9 cellular contexts compared by ENCODE assay signal in the genomic region with DNA sequence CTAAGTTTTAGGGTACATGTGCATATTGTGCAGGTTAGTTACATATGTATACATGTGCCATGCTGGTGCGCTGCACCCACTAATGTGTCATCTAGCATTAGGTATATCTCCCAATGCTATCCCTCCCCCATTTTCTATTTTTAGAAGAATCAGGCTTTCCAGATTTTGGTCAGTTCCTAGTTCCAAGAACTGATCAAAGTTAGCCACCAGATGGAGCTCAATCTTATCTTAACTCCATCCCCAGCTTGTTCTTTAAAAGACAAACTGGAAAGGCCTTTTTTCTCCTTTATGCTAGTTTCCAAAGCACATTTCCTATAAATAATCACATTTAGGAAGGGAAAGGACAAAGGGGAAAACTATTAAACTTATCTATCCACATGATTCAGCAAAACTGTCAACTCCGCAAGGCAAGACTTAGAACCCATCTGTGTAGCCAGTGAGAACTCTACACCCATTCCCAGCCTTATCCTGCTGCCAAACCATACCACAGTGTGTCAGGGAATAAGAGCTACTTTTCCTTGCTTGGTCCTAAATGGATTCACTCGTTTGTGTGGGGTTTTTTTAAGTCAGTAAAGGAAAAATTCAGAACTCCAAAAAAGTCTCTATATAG. TPM values are rescaled to one million over a fixed set of nuclear protein-coding genes. Genes with fewer than 3 reads are reported as not detected.
DNase-seq lines count a peak whose midpoint lies in the region; TF ChIP-seq lines count a peak whose summit lies in the region.
"Had no signal": no experiment of that assay in that cellular context is flagged by ENCODE, and none has a peak within 500 bp of the region (broad histone marks: within the 10 kb centered on the region; RNA-seq: fewer than 3 reads in every experiment).

No MANE protein-coding gene starts in this region.

- no peak for DNase-seq in GM12864 (ENCODE audit: low read depth)
- peak; percentile 63 for DNase-seq in RPMI8226
- peak; percentile 20 for DNase-seq in foreskin melanocyte
- DNase-seq in type B pancreatic cell (ENCODE audit: extremely low spot score, unreplicated experiment) = no peak
- no peak for DNase-seq in nucleus accumbens (lab: John Stamatoyannopoulos, UW)
- DNase-seq in activated CD4-positive, CD25-positive, alpha-beta regulatory T cell (lab: John Stamatoyannopoulos, UW) = no peak
- no peak for DNase-seq in activated CD4-positive, alpha-beta memory T cell treated with anti-CD3 and anti-CD28 coated beads, Interleukin-2, amount 10 ng/mL, durations not matched to agents 7 days and 5 days

- TF ChIP-seq CTCF in 22Rv1 (IDR thresholded peaks at IDR 0.05) = peak; percentile 62
- peak; percentile 22 for TF ChIP-seq CTCF in GM12864 (IDR thresholded peaks at IDR 0.05; ENCODE audit: low read depth, low read length, missing control alignments)
- peak; percentile 70 for TF ChIP-seq CTCF in type B pancreatic cell (conservative IDR thresholded peaks at IDR 0.05)

- no peaks in the 10 kb centered on the region for H3K27me3 Mint-ChIP-seq in type B pancreatic cell
- H3K27me3 Mint-ChIP-seq in activated CD4-positive, alpha-beta memory T cell treated with anti-CD3 and anti-CD28 coated beads, Interleukin-2, amount 10 ng/mL, durations not matched to agents 7 days and 5 days = no peaks in the 10 kb centered on the region
- H3K27me3 Mint-ChIP-seq: activated naive CD4-positive, alpha-beta T cell treated with anti-CD3 and anti-CD28 coated beads, Interleukin-2, amount 50 U/mL, for 24 hours had no signal

- POLR2A ChIA-PET in activated CD4-positive, alpha-beta memory T cell treated with anti-CD3 and anti-CD28 coated beads, Interleukin-2, amount 10 ng/mL, durations not matched to agents 7 days and 5 days (lab: Charles Lee) = interaction anchor here (0.6 kb wide), 1 partner anchor 24 kb away, joined by 5 read pairs; no protein-coding TSS in a partner anchor

- no peaks in the 10 kb centered on the region for H3K36me3 Mint-ChIP-seq in type B pancreatic cell
- peaks cover 14% of the 10 kb centered on the region for H3K36me3 Mint-ChIP-seq in activated CD4-positive, alpha-beta memory T cell treated with anti-CD3 and anti-CD28 coated beads, Interleukin-2, amount 10 ng/mL, durations not matched to agents 7 days and 5 days (ENCODE audit: low read depth)
- H3K36me3 Mint-ChIP-seq: activated naive CD4-positive, alpha-beta T cell treated with anti-CD3 and anti-CD28 coated beads, Interleukin-2, amount 50 U/mL, for 24 hours had no signal

- peaks cover 16% of the 10 kb centered on the region for H3K4me1 Mint-ChIP-seq in type B pancreatic cell (ENCODE audit: unreplicated experiment)
- peaks cover 17% of the 10 kb centered on the region for H3K4me1 Mint-ChIP-seq in activated CD4-positive, alpha-beta memory T cell treated with anti-CD3 and anti-CD28 coated beads, Interleukin-2, amount 10 ng/mL, durations not matched to agents 7 days and 5 days
- H3K4me1 Mint-ChIP-seq: activated naive CD4-positive, alpha-beta T cell treated with anti-CD3 and anti-CD28 coated beads, Interleukin-2, amount 50 U/mL, for 24 hours had no signal

- no peak overlapping the region for H3K27ac ChIP-seq in 22Rv1

- no peak overlapping the region for H3K4me3 Mint-ChIP-seq in type B pancreatic cell
- no peak overlapping the region for H3K4me3 Mint-ChIP-seq in activated CD4-positive, alpha-beta memory T cell treated with anti-CD3 and anti-CD28 coated beads, Interleukin-2, amount 10 ng/mL, durations not matched to agents 7 days and 5 days
- H3K4me3 Mint-ChIP-seq: activated naive CD4-positive, alpha-beta T cell treated with anti-CD3 and anti-CD28 coated beads, Interleukin-2, amount 50 U/mL, for 24 hours had no signal

- H3K4me3 ChIP-seq in GM12864 (ENCODE audit: low read depth, low read length) = no peak overlapping the region

- no peak overlapping the region for H3K27ac Mint-ChIP-seq in type B pancreatic cell
- no peak overlapping the region for H3K27ac Mint-ChIP-seq in activated CD4-positive, alpha-beta memory T cell treated with anti-CD3 and anti-CD28 coated beads, Interleukin-2, amount 10 ng/mL, durations not matched to agents 7 days and 5 days
- H3K27ac Mint-ChIP-seq: activated naive CD4-positive, alpha-beta T cell treated with anti-CD3 and anti-CD28 coated beads, Interleukin-2, amount 50 U/mL, for 24 hours had no signal

- no peaks in the 10 kb centered on the region for H3K9me3 Mint-ChIP-seq in type B pancreatic cell
- no peaks in the 10 kb centered on the region for H3K9me3 Mint-ChIP-seq in activated CD4-positive, alpha-beta memory T cell treated with anti-CD3 and anti-CD28 coated beads, Interleukin-2, amount 10 ng/mL, durations not matched to agents 7 days and 5 days
- H3K9me3 Mint-ChIP-seq: activated naive CD4-positive, alpha-beta T cell treated with anti-CD3 and anti-CD28 coated beads, Interleukin-2, amount 50 U/mL, for 24 hours had no signal

- CTCF ChIA-PET in activated CD4-positive, alpha-beta memory T cell treated with anti-CD3 and anti-CD28 coated beads, Interleukin-2, amount 10 ng/mL, durations not matched to agents 7 days and 5 days (lab: Charles Lee) = interaction anchor here (0.6 to 3.9 kb wide), 16 partner anchors 13 to 351 kb away, joined by 3 to 48 read pairs (median 3); no protein-coding TSS in a partner anchor

RNA-seq across cellular contexts. Expression of a gene that starts 22.8 kb away (rescaled TPM):
- total RNA-seq in type B pancreatic cell (ENCODE audit: low replicate concordance) = 2.0 and 5.3 TPM in 2 replicates
- total RNA-seq in activated CD4-positive, alpha-beta memory T cell treated with anti-CD3 and anti-CD28 coated beads, Interleukin-2, amount 10 ng/mL, durations not matched to agents 7 days and 5 days = 1 to 10 TPM; 8.5 TPM

Comparison
In these comparisons a context has a peak if more than half of its experiments do, and no peak if none do; other contexts are left out.
1. DNase-seq: peak in RPMI8226 (single experiment) and foreskin melanocyte (single experiment); none in GM12864 (single experiment), type B pancreatic cell (single experiment), nucleus accumbens (0 of 56), activated CD4-positive, CD25-positive, alpha-beta regulatory T cell (0 of 4) and activated CD4-positive, alpha-beta memory T cell treated with anti-CD3 and anti-CD28 coated beads, Interleukin-2, amount 10 ng/mL, durations not matched to agents 7 days and 5 days (single experiment).
2. Peak in every context shown above with its lines, with median percentiles within 50 percentile points of each other: CTCF ChIP-seq.